Comparison of ENCODE assay signal across 8 cellular contexts in genomic region chr1:204073837-204074273, GRCh38. TPM values are rescaled to one million over a fixed set of nuclear protein-coding genes. Genes with fewer than 3 reads are reported as not detected.
DNase-seq lines count a peak whose midpoint lies in the region; ATAC-seq and TF ChIP-seq lines count a peak whose summit lies in the region.

No MANE protein-coding gene starts in this region.

- no peaks in the 10 kb centered on the region for H3K9me3 Mint-ChIP-seq in central memory CD8-positive, alpha-beta T cell

- no peaks in the 10 kb centered on the region; the same call in 1 of the 2 replicates for H3K4me1 ChIP-seq in BE2C
- H3K4me1 ChIP-seq in lower lobe of right lung: peaks cover 40% of the 10 kb centered on the region
- H3K4me1 ChIP-seq in thyroid gland: peaks cover 28 to 33% of the 10 kb centered on the region in 2 donors

- H3K36me3 Mint-ChIP-seq in central memory CD8-positive, alpha-beta T cell (ENCODE audit: insufficient read depth): peaks cover 8% of the 10 kb centered on the region

- TF ChIP-seq CTCF in BE2C (IDR thresholded peaks at IDR 0.05; ENCODE audit: low read depth, low read length): no peak
- no peak for TF ChIP-seq CTCF in lower lobe of right lung (IDR thresholded peaks at IDR 0.05)
- TF ChIP-seq CTCF in thyroid gland (IDR thresholded peaks at IDR 0.05): no peak

- H3K27me3 ChIP-seq in BE2C (peaks cover 41% of the 10 kb centered on the region), lower lobe of right lung (ENCODE audit: low read depth) (no peaks in the 10 kb centered on the region), thyroid gland (no peaks in the 10 kb centered on the region)

- DNase-seq in BE2C (no peak), lower lobe of right lung (no peak), thyroid gland (peak; percentile 34 to 44)
- no peak for DNase-seq in central memory CD8-positive, alpha-beta T cell (ENCODE audit: low spot score in 2 of 2)

- intact Hi-C loops in lower lobe of right lung (cut with DNase I): no loop called here
- intact Hi-C loops in thyroid gland (cut with DNase I): no loop called here

- no peak for TF ChIP-seq EP300 in Ishikawa (IDR thresholded peaks at IDR 0.05; ENCODE audit: borderline replicate concordance)

- 0% methylated on average over 5 to 15 of the region's 39 CpGs for WGBS in thyroid gland, 2 donors

- peak overlapping the region; percentile 83 for H3K27ac ChIP-seq in lower lobe of right lung
- H3K27ac ChIP-seq in thyroid gland: peak overlapping the region; percentile 28 to 89 (median 78)

- no peak for TF ChIP-seq RAD21 in Ishikawa (IDR thresholded peaks at IDR 0.05; ENCODE audit: low read depth)

- H3K4me3 ChIP-seq in BE2C (ENCODE audit: low read depth, low read length) (peak overlapping the region; percentile 47), lower lobe of right lung (peak overlapping the region; percentile 83), thyroid gland (replicated peaks in 1 of 3) (peak overlapping the region; percentile 78 to 85 (median 85))

- H3K9me3 ChIP-seq in BE2C (no peaks in the 10 kb centered on the region), lower lobe of right lung (no peaks in the 10 kb centered on the region), thyroid gland (no peaks in the 10 kb centered on the region)

- H3K36me3 ChIP-seq in BE2C (no peaks in the 10 kb centered on the region), lower lobe of right lung (no peaks in the 10 kb centered on the region), thyroid gland (no peaks in the 10 kb centered on the region)

- H3K27ac Mint-ChIP-seq in central memory CD8-positive, alpha-beta T cell (ENCODE audit: low read depth): no peak overlapping the region

- peak; percentile 34 for ATAC-seq in central memory CD8-positive, alpha-beta T cell (replicated peaks; ENCODE audit: extremely low read depth, poor library complexity, severe bottlenecking)
- ATAC-seq in lower lobe of right lung: peak; percentile 11 to 40
- no peak for ATAC-seq in GM19351 (IDR thresholded peaks at IDR 0.05; ENCODE audit: unreplicated experiment)
- ATAC-seq in HG02610 (IDR thresholded peaks at IDR 0.05; ENCODE audit: unreplicated experiment): no peak
- no peak for ATAC-seq in GM18517 (IDR thresholded peaks at IDR 0.05; ENCODE audit: unreplicated experiment)

- peaks cover 39% of the 10 kb centered on the region for H3K27me3 Mint-ChIP-seq in central memory CD8-positive, alpha-beta T cell

- peaks cover 17% of the 10 kb centered on the region for H3K4me1 Mint-ChIP-seq in central memory CD8-positive, alpha-beta T cell

- no peak for TF ChIP-seq POLR2A in thyroid gland (IDR thresholded peaks at IDR 0.05)

- peak overlapping the region; percentile 82 for H3K4me3 Mint-ChIP-seq in central memory CD8-positive, alpha-beta T cell

TF ChIP-seq in Ishikawa, 13 proteins besides CTCF, POLR2A, EP300 and RAD21:
- TF ChIP-seq FOXM1 (IDR thresholded peaks at IDR 0.05; ENCODE audit: borderline replicate concordance, low read depth) (no peak), ZBTB7A (IDR thresholded peaks at IDR 0.05; ENCODE audit: low read depth) (peak; percentile 23; the same call in 1 of the 2 replicates)
TF ChIP-seq in Ishikawa: peak in this region for 1.

RNA-seq across cellular contexts. Expression of gene SOX13, which starts 0.9 kb away (rescaled TPM):
- 0.22 TPM for polyA plus RNA-seq in BE2C (2012; ENCODE audit: insufficient read depth, insufficient read length, low read depth)
- 57.8 TPM for total RNA-seq in lower lobe of right lung
- total RNA-seq in thyroid gland: 10 to 100 TPM; 19.4 to 29.3 (median 20.8) TPM

Comparison
In these comparisons a context has a peak if more than half of its experiments do, and no peak if none do; other contexts are left out.
1. DNase-seq: peak in thyroid gland (2 of 2); none in BE2C (single experiment), central memory CD8-positive, alpha-beta T cell (0 of 2) and lower lobe of right lung (single experiment).
2. ATAC-seq: peak in central memory CD8-positive, alpha-beta T cell (single experiment) and lower lobe of right lung (2 of 2); none in GM19351 (single experiment), HG02610 (single experiment) and GM18517 (single experiment).
3. Peak in every context shown above with its lines, with median percentiles within 50 percentile points of each other: H3K4me3 ChIP-seq.